19 cellular contexts compared by ENCODE assay signal in the genomic region with DNA sequence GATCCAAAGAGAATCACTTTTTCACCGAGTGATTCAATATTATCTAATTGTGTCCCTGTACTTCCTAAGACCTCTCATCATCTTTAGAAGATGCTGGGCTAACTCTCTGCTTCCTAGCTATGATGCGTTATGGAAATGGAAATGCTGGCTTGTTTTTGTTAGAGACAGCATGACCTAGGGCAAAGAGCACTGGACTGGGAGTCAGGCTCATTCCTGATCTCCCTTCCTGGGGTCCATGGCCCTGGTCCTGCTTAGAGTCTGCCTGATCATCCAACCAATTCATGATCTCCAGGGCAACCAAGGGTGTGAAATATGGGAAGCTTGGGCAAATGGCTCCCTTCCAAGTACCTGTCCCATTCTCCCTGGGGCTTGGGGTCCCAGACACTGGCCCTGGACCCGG.
DNase-seq lines count a peak whose midpoint lies in the region; ATAC-seq and TF ChIP-seq lines count a peak whose summit lies in the region.
"Had no signal": no experiment of that assay in that cellular context is flagged by ENCODE, and none has a peak within 500 bp of the region (broad histone marks: within the 10 kb centered on the region; RNA-seq: fewer than 3 reads in every experiment).

No MANE protein-coding gene starts in this region.

- TF ChIP-seq CTCF in ascending aorta (IDR thresholded peaks at IDR 0.05) (no peak), esophagus squamous epithelium (IDR thresholded peaks at IDR 0.05) (no peak), thyroid gland (IDR thresholded peaks at IDR 0.05) (no peak), neural progenitor cell (IDR thresholded peaks at IDR 0.05) (no peak)

- H3K27me3 Mint-ChIP-seq in naive B cell (no peaks in the 10 kb centered on the region), neural progenitor cell (ENCODE audit: insufficient read depth, low read depth) (no peaks in the 10 kb centered on the region)
- H3K27me3 Mint-ChIP-seq: activated CD8-positive, alpha-beta T cell treated with anti-CD3 and anti-CD28 coated beads for 36 hours; activated naive CD4-positive, alpha-beta T cell treated with anti-CD3 and anti-CD28 coated beads, Interleukin-2, amount 50 U/mL, for 24 hours; IgD-negative memory B cell had no signal

- H4K20me1 ChIP-seq in neural progenitor cell (ENCODE audit: low read depth): no peaks in the 10 kb centered on the region

- H3K36me3 Mint-ChIP-seq in naive B cell: peaks cover 0 to 4% of the 10 kb centered on the region in 2 donors
- H3K36me3 Mint-ChIP-seq in neural progenitor cell: peaks cover under 1% of the 10 kb centered on the region
- H3K36me3 Mint-ChIP-seq: activated naive CD4-positive, alpha-beta T cell treated with anti-CD3 and anti-CD28 coated beads, Interleukin-2, amount 50 U/mL, for 24 hours had no signal

- H3K27ac Mint-ChIP-seq in naive B cell: peak overlapping the region in 4 of 6 donors; percentile 47 to 81 (median 69)
- no peak overlapping the region for H3K27ac Mint-ChIP-seq in neural progenitor cell
- H3K27ac Mint-ChIP-seq: activated CD8-positive, alpha-beta T cell treated with anti-CD3 and anti-CD28 coated beads for 36 hours; activated naive CD4-positive, alpha-beta T cell treated with anti-CD3 and anti-CD28 coated beads, Interleukin-2, amount 50 U/mL, for 24 hours; CD8-positive, alpha-beta T cell; IgD-negative memory B cell; nephron had no signal

- DNase-seq in ascending aorta (ENCODE audit: low spot score in 2 of 2): no peak
- no peak for DNase-seq in esophagus squamous epithelium (lab: John Stamatoyannopoulos, UW)
- no peak for DNase-seq in naive B cell
- no peak for DNase-seq in thyroid gland
- DNase-seq in activated naive CD4-positive, alpha-beta T cell treated with Interleukin-2 at 50 U/mL for 16 hours: no peak
- DNase-seq in NCI-H69 (lab: John Stamatoyannopoulos, UW): no peak
- no peak for DNase-seq in neural progenitor cell (ENCODE audit: low spot score)
- DNase-seq: activated CD8-positive, alpha-beta T cell treated with anti-CD3 and anti-CD28 coated beads for 36 hours; activated T-cell treated with anti-CD3 and anti-CD28 coated beads, Interleukin-2, amount 50 U/mL, for 48 hours; CD8-positive, alpha-beta T cell; DMS153; MG63; NCI-H1436; NCI-H524 treated with DMSO at 0.1 percent for 48 hours; stimulated activated CD8-positive, alpha-beta memory T cell treated with anti-CD3 and anti-CD28 coated beads, Interleukin-4, amount 100 ng/mL, for 48 hours had no signal

- no peak overlapping the region for H3K4me3 ChIP-seq in ascending aorta
- H3K4me3 ChIP-seq in esophagus squamous epithelium: no peak overlapping the region
- H3K4me3 ChIP-seq in thyroid gland (replicated peaks in 1 of 3): no peak overlapping the region
- H3K4me3 ChIP-seq in neural progenitor cell: no peak overlapping the region
- H3K4me3 ChIP-seq: MG63 had no signal

- H3K27me3 ChIP-seq in ascending aorta (no peaks in the 10 kb centered on the region), esophagus squamous epithelium (no peaks in the 10 kb centered on the region), thyroid gland (no peaks in the 10 kb centered on the region), neural progenitor cell (no peaks in the 10 kb centered on the region)
- H3K27me3 ChIP-seq: MG63 had no signal

- peak overlapping the region; percentile 20 to 22 for H3K27ac ChIP-seq in ascending aorta
- H3K27ac ChIP-seq in esophagus squamous epithelium: peak overlapping the region in 3 of 4 donors; percentile 64 to 83 (median 77)
- H3K27ac ChIP-seq in thyroid gland: peak overlapping the region in 2 of 3 donors; percentile 20 to 29
- no peak overlapping the region for H3K27ac ChIP-seq in neural progenitor cell

- peaks cover 9% of the 10 kb centered on the region for H3F3A ChIP-seq in neural progenitor cell (ENCODE audit: low read depth)

- peaks cover 28 to 54% (median 48%) of the 10 kb centered on the region in 3 donors for H3K4me1 Mint-ChIP-seq in naive B cell
- peaks cover 50% of the 10 kb centered on the region for H3K4me1 Mint-ChIP-seq in neural progenitor cell
- H3K4me1 Mint-ChIP-seq: activated naive CD4-positive, alpha-beta T cell treated with anti-CD3 and anti-CD28 coated beads, Interleukin-2, amount 50 U/mL, for 24 hours had no signal

- H3K4me1 ChIP-seq in ascending aorta (peaks cover 0 to 13% of the 10 kb centered on the region in 2 donors), esophagus squamous epithelium (peaks cover 0 to 81% (median 33%) of the 10 kb centered on the region in 3 donors), thyroid gland (peaks cover 13 to 30% of the 10 kb centered on the region in 2 donors), neural progenitor cell (peaks cover 20% of the 10 kb centered on the region)

- no peak overlapping the region for H3K9ac ChIP-seq in neural progenitor cell

- H3K9me3 Mint-ChIP-seq in naive B cell: no peaks in the 10 kb centered on the region
- H3K9me3 Mint-ChIP-seq in neural progenitor cell: no peaks in the 10 kb centered on the region
- H3K9me3 Mint-ChIP-seq: activated CD8-positive, alpha-beta T cell treated with anti-CD3 and anti-CD28 coated beads for 36 hours; activated naive CD4-positive, alpha-beta T cell treated with anti-CD3 and anti-CD28 coated beads, Interleukin-2, amount 50 U/mL, for 24 hours; CD8-positive, alpha-beta T cell; IgD-negative memory B cell; nephron had no signal

- no peak for ATAC-seq in naive B cell (ENCODE audit: low read depth in 2 of 2)
- ATAC-seq: activated CD4-positive, CD25-positive, alpha-beta regulatory T cell treated with anti-CD3 and anti-CD28 coated beads, Interleukin-2, amount 50 U/mL, for 24 hours; activated CD8-positive, alpha-beta T cell treated with anti-CD3 and anti-CD28 coated beads for 36 hours; CD8-positive, alpha-beta T cell had no signal

- H3K36me3 ChIP-seq in ascending aorta (no peaks in the 10 kb centered on the region), esophagus squamous epithelium (no peaks in the 10 kb centered on the region), thyroid gland (no peaks in the 10 kb centered on the region), neural progenitor cell (no peaks in the 10 kb centered on the region)
- H3K36me3 ChIP-seq: MG63 had no signal

- H2AFZ ChIP-seq in neural progenitor cell (replicated peaks): no peak overlapping the region

- WGBS in esophagus squamous epithelium, 2 donors: 82 to 88% methylated on average over 2 of the region's 3 CpGs
- 93% methylated on average over 3 of the region's 3 CpGs for WGBS in thyroid gland, 2 donors

- no peak overlapping the region for H3K4me3 Mint-ChIP-seq in naive B cell
- no peak overlapping the region for H3K4me3 Mint-ChIP-seq in neural progenitor cell
- H3K4me3 Mint-ChIP-seq: activated CD8-positive, alpha-beta T cell treated with anti-CD3 and anti-CD28 coated beads for 36 hours; activated naive CD4-positive, alpha-beta T cell treated with anti-CD3 and anti-CD28 coated beads, Interleukin-2, amount 50 U/mL, for 24 hours; CD8-positive, alpha-beta T cell; IgD-negative memory B cell; nephron had no signal

- intact Hi-C loops in ascending aorta (cut with DNase I) (loop anchor here (5.0 kb wide), 1 partner anchor 34 kb away; no protein-coding TSS in a partner anchor), esophagus squamous epithelium (cut with DNase I) (no loop called here), thyroid gland (cut with DNase I) (no loop called here)

- no peak overlapping the region for H3K4me2 ChIP-seq in neural progenitor cell

- H3K79me2 ChIP-seq in neural progenitor cell (ENCODE audit: low read depth): no peaks in the 10 kb centered on the region

- H3K9me3 ChIP-seq in ascending aorta (no peaks in the 10 kb centered on the region), esophagus squamous epithelium (no peaks in the 10 kb centered on the region), thyroid gland (no peaks in the 10 kb centered on the region), neural progenitor cell (ENCODE audit: low read depth) (no peaks in the 10 kb centered on the region)
- H3K9me3 ChIP-seq: MG63 had no signal

- no peak for TF ChIP-seq POLR2A in esophagus squamous epithelium (IDR thresholded peaks at IDR 0.05)
- TF ChIP-seq POLR2A in thyroid gland (IDR thresholded peaks at IDR 0.05): no peak
